In the genomic region with DNA sequence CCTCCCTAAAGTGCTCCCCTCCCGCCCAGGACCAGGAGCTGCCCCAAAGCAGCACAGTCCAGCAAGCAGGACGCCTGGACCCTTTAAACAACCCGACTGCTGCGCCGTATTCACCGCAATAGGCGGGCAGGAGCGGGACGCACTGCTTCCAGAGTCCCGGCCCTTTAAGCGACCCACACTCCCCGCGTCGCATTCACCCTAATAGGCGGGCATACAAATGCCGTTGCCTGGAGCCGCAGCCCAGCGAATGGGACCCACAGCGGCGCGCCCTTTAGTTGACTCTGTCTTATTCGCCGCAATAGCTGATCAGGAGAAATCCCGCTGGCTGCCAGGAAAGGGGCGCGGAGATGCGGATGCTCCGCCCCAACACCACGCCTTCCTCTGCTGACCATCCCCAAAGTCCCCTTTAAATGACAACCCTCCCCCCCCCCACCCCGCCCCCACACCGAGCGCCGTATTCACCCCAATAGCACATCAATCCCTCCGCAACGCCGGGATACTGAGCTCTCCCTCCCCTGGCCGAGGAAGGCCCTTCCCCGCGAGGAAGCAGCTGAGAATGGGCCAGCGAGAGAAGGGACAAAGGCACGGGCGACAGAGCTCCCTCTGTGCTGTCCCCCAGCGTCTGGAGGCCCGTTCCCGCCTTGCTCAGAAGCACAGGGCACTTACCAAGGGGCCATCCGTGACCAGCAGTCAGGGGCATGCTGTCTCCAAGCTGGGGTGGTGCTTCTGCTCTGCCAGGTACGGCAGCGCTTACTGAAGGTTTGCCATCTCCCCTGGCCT, we compare ENCODE assay signal across 9 cellular contexts. TPM values are rescaled to one million over a fixed set of nuclear protein-coding genes. Genes with fewer than 3 reads are reported as not detected.
A peak's percentile ranks its signal among the peaks of the same experiment; 100 is the strongest.
DNase-seq lines count a peak whose midpoint lies in the region; ATAC-seq, FAIRE-seq and TF ChIP-seq lines count a peak whose summit lies in the region.
"Had no signal": no experiment of that assay in that cellular context is flagged by ENCODE, and none has a peak within 500 bp of the region (broad histone marks: within the 10 kb centered on the region; RNA-seq: fewer than 3 reads in every experiment).

No MANE protein-coding gene starts in this region.

- no peaks in the 10 kb centered on the region for H3K9me3 ChIP-seq in neural cell (ENCODE audit: low read length)

- H3K27ac Mint-ChIP-seq in activated naive CD8-positive, alpha-beta T cell treated with anti-CD3 and anti-CD28 coated beads, Interleukin-2, amount 50 U/mL, for 24 hours, result no peak overlapping the region
- peak overlapping the region; percentile 77 for H3K27ac Mint-ChIP-seq in glutamatergic neuron (ENCODE audit: unreplicated experiment)

- peaks cover 26% of the 10 kb centered on the region for H3K27me3 Mint-ChIP-seq in activated naive CD8-positive, alpha-beta T cell treated with anti-CD3 and anti-CD28 coated beads, Interleukin-2, amount 50 U/mL, for 24 hours
- H3K27me3 Mint-ChIP-seq in glutamatergic neuron (ENCODE audit: unreplicated experiment), result peaks cover 14% of the 10 kb centered on the region

- peaks cover 55% of the 10 kb centered on the region for H3K79me2 ChIP-seq in neural cell (replicated peaks; ENCODE audit: insufficient read depth, low read length)

- no peaks in the 10 kb centered on the region for H3K27me3 ChIP-seq in neural cell (ENCODE audit: insufficient read depth, low read depth, low read length)

- H3K9ac ChIP-seq in neural cell (ENCODE audit: low read length), result peak overlapping the region; percentile 75
- H3K9ac ChIP-seq: KMS-11 had no signal

- no peaks in the 10 kb centered on the region for H3K36me3 Mint-ChIP-seq in activated naive CD8-positive, alpha-beta T cell treated with anti-CD3 and anti-CD28 coated beads, Interleukin-2, amount 50 U/mL, for 24 hours (ENCODE audit: low read depth)
- no peaks in the 10 kb centered on the region for H3K36me3 Mint-ChIP-seq in glutamatergic neuron (ENCODE audit: unreplicated experiment)

- peak; percentile 5 for FAIRE-seq in urothelium cell line (lab: Jason Lieb, UNC)

- peaks cover 11% of the 10 kb centered on the region for H3K4me1 Mint-ChIP-seq in activated naive CD8-positive, alpha-beta T cell treated with anti-CD3 and anti-CD28 coated beads, Interleukin-2, amount 50 U/mL, for 24 hours
- peaks cover 39% of the 10 kb centered on the region for H3K4me1 Mint-ChIP-seq in glutamatergic neuron (ENCODE audit: low read depth, unreplicated experiment)

- no peaks in the 10 kb centered on the region for H3K9me3 Mint-ChIP-seq in activated naive CD8-positive, alpha-beta T cell treated with anti-CD3 and anti-CD28 coated beads, Interleukin-2, amount 50 U/mL, for 24 hours
- peaks cover 1% of the 10 kb centered on the region for H3K9me3 Mint-ChIP-seq in glutamatergic neuron (ENCODE audit: unreplicated experiment)

- TF ChIP-seq RAD21 in neural cell (conservative IDR thresholded peaks at IDR 0.05), result peak; percentile 42

- TF ChIP-seq CTCF in glutamatergic neuron (IDR thresholded peaks at IDR 0.05; ENCODE audit: partially characterized antibody, unreplicated experiment), result no peak
- no peak for TF ChIP-seq CTCF in neural cell (IDR thresholded peaks at IDR 0.05; ENCODE audit: poor library complexity, severe bottlenecking)

- peak overlapping the region; percentile 95 for H3K4me3 ChIP-seq in neural cell (ENCODE audit: low read length)

- H3F3A ChIP-seq in neural cell (ENCODE audit: insufficient read depth, low read length, poor library complexity, severe bottlenecking), result no peaks in the 10 kb centered on the region

- H3K9me2 ChIP-seq in neural cell (ENCODE audit: insufficient read depth, low read length), result no peaks in the 10 kb centered on the region

- H3K4me3 Mint-ChIP-seq in activated naive CD8-positive, alpha-beta T cell treated with anti-CD3 and anti-CD28 coated beads, Interleukin-2, amount 50 U/mL, for 24 hours, result no peak overlapping the region
- peak overlapping the region; percentile 88 for H3K4me3 Mint-ChIP-seq in glutamatergic neuron (ENCODE audit: unreplicated experiment)

- no peaks in the 10 kb centered on the region for H4K20me1 ChIP-seq in neural cell (ENCODE audit: insufficient read depth)

- H3K36me3 ChIP-seq in neural cell (ENCODE audit: insufficient read depth, low read length), result no peaks in the 10 kb centered on the region

- TF ChIP-seq EP300 in neural cell (conservative IDR thresholded peaks at IDR 0.05; ENCODE audit: poor library complexity, severe bottlenecking), result peak; percentile 50

- DNase-seq in DMS153 (lab: John Stamatoyannopoulos, UW) (peak; percentile 63), NCI-H1092 treated with DMSO at 0.1 percent for 48 hours (lab: John Stamatoyannopoulos, UW) (peak; percentile 77), glutamatergic neuron (peak; percentile 94), urothelium cell line (ENCODE audit: low spot score) (peak; percentile 90)
- peak; percentile 46 for DNase-seq in activated naive CD8-positive, alpha-beta T cell treated with anti-CD3 and anti-CD28 coated beads, Interleukin-2, amount 50 U/mL, for 24 hours

- ATAC-seq in activated naive CD8-positive, alpha-beta T cell treated with anti-CD3 and anti-CD28 coated beads, Interleukin-2, amount 50 U/mL, for 24 hours, result peak; percentile 48
- ATAC-seq in HG02588 (IDR thresholded peaks at IDR 0.05; ENCODE audit: unreplicated experiment) (no peak), HG03280 (IDR thresholded peaks at IDR 0.05; ENCODE audit: unreplicated experiment) (no peak)

- no peak overlapping the region for H2AFZ ChIP-seq in neural cell (ENCODE audit: low read depth, low read length)

- H3K27ac ChIP-seq in neural cell (ENCODE audit: low read length), result peak overlapping the region; percentile 75
- H3K27ac ChIP-seq: KMS-11 had no signal

- H3K4me2 ChIP-seq in neural cell (ENCODE audit: low read length), result peak overlapping the region; percentile 93
- H3K4me2 ChIP-seq: KMS-11 had no signal

TF ChIP-seq in neural cell, 6 proteins besides CTCF, POLR2A, EP300 and RAD21:
- peak; percentile 34 for TF ChIP-seq TAF1 (IDR thresholded peaks at IDR 0.05; ENCODE audit: low read depth)
- TF ChIP-seq MXI1 (conservative IDR thresholded peaks at IDR 0.05; ENCODE audit: poor library complexity, severe bottlenecking), result peak; percentile 46
- TF ChIP-seq SMC3 (conservative IDR thresholded peaks at IDR 0.05; ENCODE audit: poor library complexity), result peak; percentile 51
- no peak for TF ChIP-seq EZH2 (IDR thresholded peaks at IDR 0.05; ENCODE audit: borderline replicate concordance, insufficient read depth, low read length, poor library complexity, severe bottlenecking)
- TF ChIP-seq, protein P1, sequence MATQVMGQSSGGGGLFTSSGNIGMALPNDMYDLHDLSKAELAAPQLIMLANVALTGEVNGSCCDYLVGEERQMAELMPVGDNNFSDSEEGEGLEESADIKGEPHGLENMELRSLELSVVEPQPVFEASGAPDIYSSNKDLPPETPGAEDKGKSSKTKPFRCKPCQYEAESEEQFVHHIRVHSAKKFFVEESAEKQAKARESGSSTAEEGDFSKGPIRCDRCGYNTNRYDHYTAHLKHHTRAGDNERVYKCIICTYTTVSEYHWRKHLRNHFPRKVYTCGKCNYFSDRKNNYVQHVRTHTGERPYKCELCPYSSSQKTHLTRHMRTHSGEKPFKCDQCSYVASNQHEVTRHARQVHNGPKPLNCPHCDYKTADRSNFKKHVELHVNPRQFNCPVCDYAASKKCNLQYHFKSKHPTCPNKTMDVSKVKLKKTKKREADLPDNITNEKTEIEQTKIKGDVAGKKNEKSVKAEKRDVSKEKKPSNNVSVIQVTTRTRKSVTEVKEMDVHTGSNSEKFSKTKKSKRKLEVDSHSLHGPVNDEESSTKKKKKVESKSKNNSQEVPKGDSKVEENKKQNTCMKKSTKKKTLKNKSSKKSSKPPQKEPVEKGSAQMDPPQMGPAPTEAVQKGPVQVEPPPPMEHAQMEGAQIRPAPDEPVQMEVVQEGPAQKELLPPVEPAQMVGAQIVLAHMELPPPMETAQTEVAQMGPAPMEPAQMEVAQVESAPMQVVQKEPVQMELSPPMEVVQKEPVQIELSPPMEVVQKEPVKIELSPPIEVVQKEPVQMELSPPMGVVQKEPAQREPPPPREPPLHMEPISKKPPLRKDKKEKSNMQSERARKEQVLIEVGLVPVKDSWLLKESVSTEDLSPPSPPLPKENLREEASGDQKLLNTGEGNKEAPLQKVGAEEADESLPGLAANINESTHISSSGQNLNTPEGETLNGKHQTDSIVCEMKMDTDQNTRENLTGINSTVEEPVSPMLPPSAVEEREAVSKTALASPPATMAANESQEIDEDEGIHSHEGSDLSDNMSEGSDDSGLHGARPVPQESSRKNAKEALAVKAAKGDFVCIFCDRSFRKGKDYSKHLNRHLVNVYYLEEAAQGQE (IDR thresholded peaks at IDR 0.05; ENCODE audit: borderline replicate concordance), result no peak
- TF ChIP-seq POLR2AphosphoS5 (IDR thresholded peaks at IDR 0.05), result no peak

RNA-seq across cellular contexts. Expression of a gene that starts 4.7 kb away (rescaled TPM):
- total RNA-seq in glutamatergic neuron (ENCODE audit: unreplicated experiment), result 115 TPM
- 49.1 and 82.5 TPM in 2 replicates for polyA plus RNA-seq in neural cell
- polyA minus RNA-seq in neural cell, result 49.8 and 51.9 TPM in 2 replicates

RNA-seq across cellular contexts. Expression of a gene that starts 58.2 kb away (rescaled TPM):
- not detected for total RNA-seq in glutamatergic neuron (ENCODE audit: unreplicated experiment)
- not detected in 2 replicates for polyA plus RNA-seq in neural cell
- not detected in 2 replicates for polyA minus RNA-seq in neural cell
